In the genomic region with DNA sequence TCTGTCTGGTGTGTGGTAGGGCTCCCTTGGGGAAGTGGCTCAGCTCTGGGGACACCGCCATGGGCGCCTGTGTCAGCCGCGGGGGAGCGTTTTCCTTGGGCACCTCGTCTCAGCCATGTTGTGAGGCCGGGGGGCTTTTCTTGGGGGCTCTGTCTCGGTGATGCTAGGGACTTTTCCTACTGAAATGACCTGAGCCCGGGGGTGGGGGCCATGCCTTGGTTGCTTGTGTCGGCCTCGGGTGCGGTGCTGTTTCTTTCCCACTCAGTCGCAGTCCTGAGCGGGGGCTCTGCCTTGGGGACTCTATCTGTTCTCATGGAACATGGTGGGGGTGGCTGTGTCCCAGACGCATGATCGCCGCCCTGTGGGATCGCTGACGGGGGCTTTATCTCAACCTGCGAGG, we compare ENCODE assay signal across 29 cellular contexts. TPM values are rescaled to one million over a fixed set of nuclear protein-coding genes. Genes with fewer than 3 reads are reported as not detected.
"Had no signal": no experiment of that assay in that cellular context is flagged by ENCODE, and none has a peak within 500 bp of the region (broad histone marks: within the 10 kb centered on the region; RNA-seq: fewer than 3 reads in every experiment).

No MANE protein-coding gene starts in this region.

- H3K4me1 ChIP-seq: stomach, suprapubic skin, thyroid gland, tibial artery, tibial nerve, transverse colon, upper lobe of left lung, upper lobe of right lung, uterus, vagina had no signal

- H3K27me3 Mint-ChIP-seq: stimulated activated memory B cell treated with anti-CD40 and anti-IgM and Interleukin-4, amounts not matched to agents 10 μg/mL and 1 μg/mL and 100 μg/mL, for 72 hours; stimulated activated naive B cell treated with anti-CD40 and anti-IgM and Interleukin-4, amounts not matched to agents 10 μg/mL and 1 μg/mL and 100 μg/mL, for 72 hours; stimulated activated naive CD8-positive, alpha-beta T cell treated with anti-CD3 and anti-CD28 coated beads, Interleukin-15, amount 100 ng/mL, for 72 hours; stimulated activated naive CD8-positive, alpha-beta T cell treated with anti-CD3 and anti-CD28 coated beads, Interleukin-15, Interleukin-2, amounts not matched to agents 100 ng/mL and 50 ng/mL, for 24 hours; type B pancreatic cell had no signal

- H3K4me3 Mint-ChIP-seq: stimulated activated effector memory CD8-positive, alpha-beta T cell treated with anti-CD3 and anti-CD28 coated beads, Interleukin-12 subunit alpha, Interleukin-12 subunit beta, amount 100 ng/mL, for 72 hours; stimulated activated memory B cell treated with anti-CD40 and anti-IgM and Interleukin-4, amounts not matched to agents 10 μg/mL and 1 μg/mL and 100 μg/mL, for 72 hours; stimulated activated naive B cell treated with anti-CD40 and anti-IgM and Interleukin-4, amounts not matched to agents 10 μg/mL and 1 μg/mL and 100 μg/mL, for 72 hours; stimulated activated naive CD8-positive, alpha-beta T cell treated with anti-CD3 and anti-CD28 coated beads, Interleukin-15, amount 100 ng/mL, for 72 hours; stimulated activated naive CD8-positive, alpha-beta T cell treated with anti-CD3 and anti-CD28 coated beads, Interleukin-15, Interleukin-2, amounts not matched to agents 100 ng/mL and 50 ng/mL, for 24 hours; type B pancreatic cell had no signal

- ATAC-seq: stimulated activated effector memory CD8-positive, alpha-beta T cell treated with anti-CD3 and anti-CD28 coated beads, Interleukin-12 subunit alpha, Interleukin-12 subunit beta, amount 100 ng/mL, for 72 hours; stimulated activated memory B cell treated with anti-CD40 and anti-IgM and Interleukin-4, amounts not matched to agents 10 μg/mL and 1 μg/mL and 100 μg/mL, for 72 hours; stimulated activated naive B cell treated with anti-CD40 and anti-IgM and Interleukin-4, amounts not matched to agents 10 μg/mL and 1 μg/mL and 100 μg/mL, for 72 hours; stimulated activated naive CD8-positive, alpha-beta T cell treated with anti-CD3 and anti-CD28 coated beads, Interleukin-15, amount 100 ng/mL, for 72 hours; stimulated activated naive CD8-positive, alpha-beta T cell treated with anti-CD3 and anti-CD28 coated beads, Interleukin-15, Interleukin-2, amounts not matched to agents 100 U/mL and 50 U/mL, for 24 hours; upper lobe of right lung had no signal

- H3K27ac ChIP-seq: stomach, suprapubic skin, thoracic aorta, thyroid gland, tibial artery, tibial nerve, transverse colon, upper lobe of left lung, upper lobe of right lung, uterus, vagina had no signal

- H3K27ac Mint-ChIP-seq: stimulated activated effector memory CD8-positive, alpha-beta T cell treated with anti-CD3 and anti-CD28 coated beads, Interleukin-12 subunit alpha, Interleukin-12 subunit beta, amount 100 ng/mL, for 72 hours; stimulated activated memory B cell treated with anti-CD40 and anti-IgM and Interleukin-4, amounts not matched to agents 10 μg/mL and 1 μg/mL and 100 μg/mL, for 72 hours; stimulated activated naive B cell treated with anti-CD40 and anti-IgM and Interleukin-4, amounts not matched to agents 10 μg/mL and 1 μg/mL and 100 μg/mL, for 72 hours; stimulated activated naive CD8-positive, alpha-beta T cell treated with anti-CD3 and anti-CD28 coated beads, Interleukin-15, amount 100 ng/mL, for 72 hours; stimulated activated naive CD8-positive, alpha-beta T cell treated with anti-CD3 and anti-CD28 coated beads, Interleukin-15, Interleukin-2, amounts not matched to agents 100 ng/mL and 50 ng/mL, for 24 hours; type B pancreatic cell had no signal

- H3K4me1 Mint-ChIP-seq: stimulated activated effector memory CD8-positive, alpha-beta T cell treated with anti-CD3 and anti-CD28 coated beads, Interleukin-12 subunit alpha, Interleukin-12 subunit beta, amount 100 ng/mL, for 72 hours; stimulated activated memory B cell treated with anti-CD40 and anti-IgM and Interleukin-4, amounts not matched to agents 10 μg/mL and 1 μg/mL and 100 μg/mL, for 72 hours; stimulated activated naive B cell treated with anti-CD40 and anti-IgM and Interleukin-4, amounts not matched to agents 10 μg/mL and 1 μg/mL and 100 μg/mL, for 72 hours; stimulated activated naive CD8-positive, alpha-beta T cell treated with anti-CD3 and anti-CD28 coated beads, Interleukin-15, amount 100 ng/mL, for 72 hours had no signal

- H3K36me3 Mint-ChIP-seq: stimulated activated effector memory CD8-positive, alpha-beta T cell treated with anti-CD3 and anti-CD28 coated beads, Interleukin-12 subunit alpha, Interleukin-12 subunit beta, amount 100 ng/mL, for 72 hours; stimulated activated memory B cell treated with anti-CD40 and anti-IgM and Interleukin-4, amounts not matched to agents 10 μg/mL and 1 μg/mL and 100 μg/mL, for 72 hours; stimulated activated naive B cell treated with anti-CD40 and anti-IgM and Interleukin-4, amounts not matched to agents 10 μg/mL and 1 μg/mL and 100 μg/mL, for 72 hours; type B pancreatic cell had no signal

- H3K9me3 Mint-ChIP-seq: stimulated activated effector memory CD8-positive, alpha-beta T cell treated with anti-CD3 and anti-CD28 coated beads, Interleukin-12 subunit alpha, Interleukin-12 subunit beta, amount 100 ng/mL, for 72 hours; stimulated activated memory B cell treated with anti-CD40 and anti-IgM and Interleukin-4, amounts not matched to agents 10 μg/mL and 1 μg/mL and 100 μg/mL, for 72 hours; stimulated activated naive CD8-positive, alpha-beta T cell treated with anti-CD3 and anti-CD28 coated beads, Interleukin-15, amount 100 ng/mL, for 72 hours; stimulated activated naive CD8-positive, alpha-beta T cell treated with anti-CD3 and anti-CD28 coated beads, Interleukin-15, Interleukin-2, amounts not matched to agents 100 ng/mL and 50 ng/mL, for 24 hours; type B pancreatic cell had no signal

- H3K36me3 ChIP-seq: stomach, suprapubic skin, thoracic aorta, thyroid gland, tibial artery, tibial nerve, transverse colon, upper lobe of left lung, upper lobe of right lung, uterus, vagina had no signal

- H3K9me3 ChIP-seq: stomach, suprapubic skin, thoracic aorta, thyroid gland, tibial artery, tibial nerve, transverse colon, upper lobe of left lung, upper lobe of right lung, uterus, vagina had no signal

- H3K27me3 ChIP-seq: stomach, suprapubic skin, thyroid gland, tibial artery, tibial nerve, transverse colon, upper lobe of left lung, upper lobe of right lung, uterus, vagina had no signal

- DNase-seq: stimulated activated CD4-positive, alpha-beta T cell treated with anti-CD3 and anti-CD28 coated beads, Interleukin-4, amount 100 ng/mL, for 24 hours; stimulated activated CD4-positive, alpha-beta T cell treated with anti-CD3 and anti-CD28 coated beads, Interleukin-4, amount 100 ng/mL, for 4 hours; stimulated activated naive CD4-positive, alpha-beta T cell; stimulated activated naive CD4-positive, alpha-beta T cell treated with Interleukin-2 at 50 U/mL for 16 hours; stomach; substantia nigra; thyroid gland; tibial artery; transverse colon; trophoblast cell; upper lobe of left lung; upper lobe of right lung; uterus had no signal

- H3K4me3 ChIP-seq: stomach, suprapubic skin, thoracic aorta, thyroid gland, tibial artery, tibial nerve, transverse colon, upper lobe of left lung, upper lobe of right lung, uterus, vagina had no signal

RNA-seq across cellular contexts. Expression of gene CT45A1, which starts 0.4 kb away (rescaled TPM):
- total RNA-seq: stomach, subcutaneous adipose tissue, suprapubic skin, temporal lobe, thoracic aorta, thyroid gland, tibial nerve, transverse colon, upper lobe of left lung, upper lobe of right lung, ureter, urinary bladder, uterus, vagina had no signal
- polyA plus RNA-seq: stomach, thymus, urinary bladder had no signal

RNA-seq across cellular contexts. Expression of gene CT45A3, which starts 54.2 kb away (rescaled TPM):
- total RNA-seq: stomach, subcutaneous adipose tissue, suprapubic skin, temporal lobe, thoracic aorta, thyroid gland, tibial nerve, transverse colon, upper lobe of left lung, ureter, urinary bladder, uterus, vagina had no signal
- polyA plus RNA-seq: stomach, urinary bladder had no signal
